Comparison of ENCODE assay signal across 9 cellular contexts in genomic region chr17:60102015-60102631, GRCh38. TPM values are rescaled to one million over a fixed set of nuclear protein-coding genes. Genes with fewer than 3 reads are reported as not detected.
DNase-seq lines count a peak whose midpoint lies in the region; ATAC-seq and TF ChIP-seq lines count a peak whose summit lies in the region.
"Not testable (repeated sequence)": the region's sequence is repeated elsewhere in the genome, so short reads cannot be mapped to it uniquely, and the experiment has no call there.
"Had no signal": no experiment of that assay in that cellular context is flagged by ENCODE, and none has a peak within 500 bp of the region (broad histone marks: within the 10 kb centered on the region; RNA-seq: fewer than 3 reads in every experiment).

No MANE protein-coding gene starts in this region.

- H4K20me1 ChIP-seq in osteoblast (ENCODE audit: insufficient read depth, low read length) = not testable (repeated sequence)

- H3K4me3 ChIP-seq in GM08714 (ENCODE audit: low read length) (peak overlapping the region; percentile 39; the same call in 1 of the 2 replicates), left ventricle myocardium inferior (peak overlapping the region; percentile 53), osteoblast (ENCODE audit: insufficient read depth, low read length) (peak overlapping the region; percentile 55), upper lobe of left lung (peak overlapping the region in 3 of 4 donors; percentile 6 to 40 (median 28))
- H3K4me3 ChIP-seq in SJSA1 = not testable (repeated sequence)

- WGBS in upper lobe of left lung, 2 donors = 27 to 46% methylated on average over 11 of the region's 11 CpGs

- not testable (repeated sequence) for TF ChIP-seq POLR2A in upper lobe of left lung (IDR thresholded peaks at IDR 0.05)

- not testable (repeated sequence) for H3K27me3 ChIP-seq in SJSA1 (replicated peaks); left ventricle myocardium inferior (ENCODE audit: low read depth); osteoblast (ENCODE audit: insufficient read depth, low read length); upper lobe of left lung

- not testable (repeated sequence) for DNase-seq in SJSA1 (ENCODE audit: low read depth in 1 of 2, low spot score in 2 of 2); activated T-cell treated with anti-CD3 and anti-CD28 coated beads, Interleukin-2, amount 50 U/mL, for 72 hours; chondrocyte (ENCODE audit: low spot score); left ventricle myocardium inferior; osteoblast (ENCODE audit: insufficient read length, low spot score, missing footprints); upper lobe of left lung

- TF ChIP-seq EP300 in upper lobe of left lung (IDR thresholded peaks at IDR 0.05) = not testable (repeated sequence)

- H3K9me3 ChIP-seq in SJSA1 (replicated peaks); left ventricle myocardium inferior (replicated peaks); osteoblast (ENCODE audit: low read depth, low read length); upper lobe of left lung: not testable (repeated sequence)

- not testable (repeated sequence) for H3K36me3 ChIP-seq in SJSA1; left ventricle myocardium inferior; osteoblast (ENCODE audit: insufficient read depth, low read length); upper lobe of left lung

- peak overlapping the region; percentile 40 for H3K27ac Mint-ChIP-seq in activated T-cell treated with anti-CD3 and anti-CD28 coated beads, Interleukin-2, amount 50 U/mL, for 72 hours
- H3K27ac Mint-ChIP-seq in chondrocyte (ENCODE audit: unreplicated experiment) = peak overlapping the region; percentile 29

- H3K4me2 ChIP-seq in osteoblast (ENCODE audit: insufficient read depth, low read length) = peak overlapping the region; percentile 53

- H2AFZ ChIP-seq in osteoblast (ENCODE audit: low read length) = not testable (repeated sequence)

- intact Hi-C loops in left ventricle myocardium inferior (cut with micrococcal nuclease) = not testable (repeated sequence)

- H3K79me2 ChIP-seq in osteoblast (ENCODE audit: insufficient read depth, low read length) = not testable (repeated sequence)

- H3K9me3 Mint-ChIP-seq in activated T-cell treated with anti-CD3 and anti-CD28 coated beads, Interleukin-2, amount 50 U/mL, for 72 hours; chondrocyte (ENCODE audit: low read depth): not testable (repeated sequence)

- H3K4me3 Mint-ChIP-seq in activated T-cell treated with anti-CD3 and anti-CD28 coated beads, Interleukin-2, amount 50 U/mL, for 72 hours = peak overlapping the region; percentile 68 to 92
- H3K4me3 Mint-ChIP-seq in chondrocyte (ENCODE audit: unreplicated experiment) = not testable (repeated sequence)

- not testable (repeated sequence) for TF ChIP-seq CTCF in chondrocyte (IDR thresholded peaks at IDR 0.05); left ventricle myocardium inferior (IDR thresholded peaks at IDR 0.05; ENCODE audit: borderline replicate concordance); osteoblast (IDR thresholded peaks at IDR 0.05; ENCODE audit: extremely low read depth, low read depth, low read length); upper lobe of left lung (IDR thresholded peaks at IDR 0.05)

- H3K4me1 ChIP-seq in SJSA1 (replicated peaks) (peaks cover 38% of the 10 kb centered on the region), osteoblast (ENCODE audit: insufficient read depth, low read length) (peaks cover 36% of the 10 kb centered on the region)
- H3K4me1 ChIP-seq in left ventricle myocardium inferior, upper lobe of left lung: not testable (repeated sequence)

- ATAC-seq in HG02678 (IDR thresholded peaks at IDR 0.05; ENCODE audit: unreplicated experiment) = peak; percentile 14
- ATAC-seq in activated T-cell treated with anti-CD3 and anti-CD28 coated beads, Interleukin-2, amount 50 U/mL, for 72 hours (replicated peaks in 1 of 2) = peak in 1 of 2 donors; percentile 20
- not testable (repeated sequence) for ATAC-seq in upper lobe of left lung (ENCODE audit: low FRiP score in 2 of 2)

- H3K36me3 Mint-ChIP-seq in activated T-cell treated with anti-CD3 and anti-CD28 coated beads, Interleukin-2, amount 50 U/mL, for 72 hours (ENCODE audit: insufficient read depth in 2 of 2); chondrocyte (ENCODE audit: low read depth): not testable (repeated sequence)

- H3K4me1 Mint-ChIP-seq in activated T-cell treated with anti-CD3 and anti-CD28 coated beads, Interleukin-2, amount 50 U/mL, for 72 hours (ENCODE audit: low read depth) = not testable (repeated sequence)
- peaks cover 19% of the 10 kb centered on the region for H3K4me1 Mint-ChIP-seq in chondrocyte (ENCODE audit: low read depth)

- H3K27me3 Mint-ChIP-seq in activated T-cell treated with anti-CD3 and anti-CD28 coated beads, Interleukin-2, amount 50 U/mL, for 72 hours (ENCODE audit: low read depth) = peaks cover 38% of the 10 kb centered on the region
- not testable (repeated sequence) for H3K27me3 Mint-ChIP-seq in chondrocyte (ENCODE audit: low read depth)

- H3K27ac ChIP-seq in SJSA1 (0 out of 2 replicates have a peak overlapping the region, but pooled peaks have one; percentile 13), left ventricle myocardium inferior (replicated peaks) (peak overlapping the region; percentile 63), osteoblast (ENCODE audit: low read depth, low read length) (peak overlapping the region; percentile 58), upper lobe of left lung (peak overlapping the region in 2 of 4 donors; percentile 6 to 48)

RNA-seq across cellular contexts. Expression of gene HEATR6, which starts 23.4 kb away (rescaled TPM):
- 33.9 and 64.5 TPM in 2 replicates for total RNA-seq in SJSA1 (2014; rRNA removed; shearing (Covaris generic))
- 10 to 100 TPM; 27.8 to 36.9 TPM for total RNA-seq in activated T-cell treated with anti-CD3 and anti-CD28 coated beads, Interleukin-2, amount 50 U/mL, for 72 hours
- total RNA-seq in chondrocyte = 21.6 to 28.6 TPM (median 23.0 TPM) in 3 replicates
- 13.0 TPM for total RNA-seq in left ventricle myocardium inferior
- total RNA-seq in osteoblast = 20.9 and 23.2 TPM in 2 replicates
- total RNA-seq in upper lobe of left lung = 10 to 100 TPM; 17.9 to 35.2 (median 22.3) TPM

RNA-seq across cellular contexts. Expression of gene CA4, which starts 47.6 kb away (rescaled TPM):
- not detected in 2 replicates for total RNA-seq in SJSA1 (2014; rRNA removed; shearing (Covaris generic))
- not detected for total RNA-seq in activated T-cell treated with anti-CD3 and anti-CD28 coated beads, Interleukin-2, amount 50 U/mL, for 72 hours
- total RNA-seq in chondrocyte (not detected in 3 replicates), left ventricle myocardium inferior (12.9 TPM), osteoblast (not detected in 2 replicates), upper lobe of left lung (100 to 1,000 TPM in 1 of 6 donors, 10 to 100 TPM in 4, 1 to 10 TPM in 1; 7.3 to 102 (median 45.5) TPM)
- total RNA-seq: G401 had no signal
